In genomic region chr1:31574749-31575372, GRCh38 we compare ENCODE assay signal across 1 cellular context.
TF ChIP-seq lines count a peak whose summit lies in the region.

No MANE protein-coding gene starts in this region.

TF ChIP-seq in GM23338, 12 proteins besides CTCF, POLR2A, EP300 and RAD21:
- TF ChIP-seq ZNF331 (CRISPR knock-in tag; IDR thresholded peaks at IDR 0.05; ENCODE audit: low read depth) = no peak
- TF ChIP-seq EZH2phosphoT487 (IDR thresholded peaks at IDR 0.05; ENCODE audit: unreplicated experiment) = no peak
- TF ChIP-seq ZNF462 (CRISPR knock-in tag; IDR thresholded peaks at IDR 0.05) = no peak
- TF ChIP-seq POLR2AphosphoS5 (IDR thresholded peaks at IDR 0.05; ENCODE audit: low read depth) = no peak
- TF ChIP-seq STAT1 (IDR thresholded peaks at IDR 0.05; ENCODE audit: unreplicated experiment) = no peak
- no peak for TF ChIP-seq REST (IDR thresholded peaks at IDR 0.05; ENCODE audit: unreplicated experiment)
- no peak for TF ChIP-seq ZNF114 (CRISPR knock-in tag; IDR thresholded peaks at IDR 0.05)
- no peak for TF ChIP-seq CREB1 (CRISPR knock-in tag; IDR thresholded peaks at IDR 0.05; ENCODE audit: low read depth)
- TF ChIP-seq EZH2 (IDR thresholded peaks at IDR 0.05; ENCODE audit: low read depth, unreplicated experiment) = no peak
- TF ChIP-seq NANOG (IDR thresholded peaks at IDR 0.05; ENCODE audit: borderline replicate concordance) = no peak
- TF ChIP-seq ETS1 (IDR thresholded peaks at IDR 0.05) = no peak
- no peak for TF ChIP-seq JUNB (IDR thresholded peaks at IDR 0.05; ENCODE audit: unreplicated experiment)
